21 cellular contexts compared by ENCODE assay signal in the genomic region with DNA sequence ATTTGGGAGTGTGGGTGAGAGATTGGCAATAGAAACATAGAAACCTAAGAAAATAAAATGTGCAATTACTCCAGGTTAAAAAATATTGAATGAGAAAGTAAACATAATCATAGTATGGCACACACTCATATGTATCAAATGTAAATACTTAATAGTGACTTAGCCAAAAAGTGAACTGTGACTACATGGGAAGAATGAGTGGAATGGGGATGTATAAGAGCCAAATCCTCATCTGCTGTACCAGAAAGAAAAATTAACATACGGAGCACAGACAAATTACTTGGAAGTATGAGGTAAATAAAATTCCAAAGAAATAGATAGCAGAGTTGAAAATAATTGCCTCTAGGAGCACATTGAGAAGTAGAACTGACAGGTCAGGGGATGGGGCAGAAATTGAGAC.
"Had no signal": no experiment of that assay in that cellular context is flagged by ENCODE, and none has a peak within 500 bp of the region (broad histone marks: within the 10 kb centered on the region; RNA-seq: fewer than 3 reads in every experiment).

No MANE protein-coding gene starts in this region.

- H3K4me1 ChIP-seq: parathyroid adenoma, right lobe of liver, suprapubic skin had no signal

- H3K27ac Mint-ChIP-seq: effector memory CD8-positive, alpha-beta T cell; memory B cell; natural killer cell treated with Interleukin-12 subunit alpha and Interleukin-12 subunit beta and Interleukin-15 and Interleukin-18, amount 100 ng/mL, for 72 hours; progenitor cell of endocrine pancreas; stimulated activated naive B cell treated with anti-CD40 and anti-IgM and Interleukin-4, amounts not matched to agents 10 μg/mL and 1 μg/mL and 100 μg/mL, for 72 hours; stimulated activated naive CD8-positive, alpha-beta T cell treated with anti-CD3 and anti-CD28 coated beads, Interleukin-15, Interleukin-2, amounts not matched to agents 100 ng/mL and 50 ng/mL, for 24 hours; type B pancreatic cell had no signal

- H3K4me3 Mint-ChIP-seq: effector memory CD8-positive, alpha-beta T cell; memory B cell; natural killer cell treated with Interleukin-12 subunit alpha and Interleukin-12 subunit beta and Interleukin-15 and Interleukin-18, amount 100 ng/mL, for 72 hours; neural crest cell; stimulated activated naive B cell treated with anti-CD40 and anti-IgM and Interleukin-4, amounts not matched to agents 10 μg/mL and 1 μg/mL and 100 μg/mL, for 72 hours; stimulated activated naive CD8-positive, alpha-beta T cell treated with anti-CD3 and anti-CD28 coated beads, Interleukin-15, Interleukin-2, amounts not matched to agents 100 ng/mL and 50 ng/mL, for 24 hours; type B pancreatic cell had no signal

- H3K9me3 Mint-ChIP-seq: effector memory CD8-positive, alpha-beta T cell; memory B cell; neural crest cell; stimulated activated naive CD8-positive, alpha-beta T cell treated with anti-CD3 and anti-CD28 coated beads, Interleukin-15, Interleukin-2, amounts not matched to agents 100 ng/mL and 50 ng/mL, for 24 hours; type B pancreatic cell had no signal

- H3K27me3 ChIP-seq: esophagus squamous epithelium, neutrophil, right lobe of liver, suprapubic skin, thyroid gland had no signal

- H3K9me3 ChIP-seq: esophagus squamous epithelium, neutrophil, right lobe of liver, suprapubic skin, thyroid gland had no signal

- H3K79me2 ChIP-seq: parathyroid adenoma had no signal

- H2AFZ ChIP-seq: parathyroid adenoma had no signal

- H3K27ac ChIP-seq: esophagus squamous epithelium, neutrophil, parathyroid adenoma, right lobe of liver, suprapubic skin, thyroid gland had no signal

- ATAC-seq: effector memory CD8-positive, alpha-beta T cell; left lobe of liver; natural killer cell treated with Interleukin-12 subunit alpha and Interleukin-12 subunit beta and Interleukin-15 and Interleukin-18, amount 100 ng/mL, for 72 hours; right lobe of liver; stimulated activated naive B cell treated with anti-CD40 and anti-IgM and Interleukin-4, amounts not matched to agents 10 μg/mL and 1 μg/mL and 100 μg/mL, for 72 hours had no signal

- H3K4me3 ChIP-seq: esophagus squamous epithelium, lung, right lobe of liver, suprapubic skin, thyroid gland had no signal

- H3K27me3 Mint-ChIP-seq: effector memory CD8-positive, alpha-beta T cell; memory B cell; natural killer cell treated with Interleukin-12 subunit alpha and Interleukin-12 subunit beta and Interleukin-15 and Interleukin-18, amount 100 ng/mL, for 72 hours; progenitor cell of endocrine pancreas; stimulated activated naive B cell treated with anti-CD40 and anti-IgM and Interleukin-4, amounts not matched to agents 10 μg/mL and 1 μg/mL and 100 μg/mL, for 72 hours; stimulated activated naive CD8-positive, alpha-beta T cell treated with anti-CD3 and anti-CD28 coated beads, Interleukin-15, Interleukin-2, amounts not matched to agents 100 ng/mL and 50 ng/mL, for 24 hours; type B pancreatic cell had no signal

- H3K36me3 Mint-ChIP-seq: natural killer cell treated with Interleukin-12 subunit alpha and Interleukin-12 subunit beta and Interleukin-15 and Interleukin-18, amount 100 ng/mL, for 72 hours; type B pancreatic cell had no signal

- H3K36me3 ChIP-seq: neutrophil, right lobe of liver, suprapubic skin, thyroid gland had no signal

- H3K9ac ChIP-seq: parathyroid adenoma had no signal

- DNase-seq: cortex of kidney; effector memory CD8-positive, alpha-beta T cell; erythroblast; esophagus squamous epithelium; right lobe of liver; small intestine; stimulated activated CD4-positive, alpha-beta T cell treated with anti-CD3 and anti-CD28 coated beads, Interleukin-15, amount 100 ng/mL, for 24 hours; stimulated activated CD4-positive, alpha-beta T cell treated with anti-CD3 and anti-CD28 coated beads, Interleukin-2, amount 100 ng/mL, for 48 hours; stimulated activated naive B cell treated with anti-CD40 and anti-IgM and Interleukin-4, amounts not matched to agents 10 μg/mL and 1 μg/mL and 100 μg/mL, for 72 hours; thyroid gland had no signal
